ENCODE assay signal across 24 cellular contexts in the genomic region with DNA sequence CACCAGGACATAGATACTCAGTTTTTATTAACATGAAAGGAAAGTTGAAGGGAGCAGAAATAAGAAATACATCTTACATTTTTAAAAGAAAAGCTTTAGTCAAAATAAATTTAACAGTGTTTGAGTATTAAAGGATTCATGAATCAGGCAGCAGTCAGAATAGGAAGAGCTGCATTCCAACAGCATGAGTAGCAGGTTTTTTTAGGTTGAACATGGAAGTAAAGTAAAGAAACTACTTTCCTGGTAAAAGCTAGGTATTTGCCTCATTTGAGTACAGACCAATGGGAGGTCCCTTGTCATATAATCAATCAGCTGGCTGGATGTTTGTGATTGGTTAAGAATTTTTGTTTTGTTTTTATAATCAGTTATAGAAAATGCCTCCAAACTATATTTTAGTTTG.
A peak's percentile ranks its signal among the peaks of the same experiment; 100 is the strongest.
DNase-seq lines count a peak whose midpoint lies in the region; ATAC-seq and TF ChIP-seq lines count a peak whose summit lies in the region.
"Had no signal": no experiment of that assay in that cellular context is flagged by ENCODE, and none has a peak within 500 bp of the region (broad histone marks: within the 10 kb centered on the region; RNA-seq: fewer than 3 reads in every experiment).

No MANE protein-coding gene starts in this region.

- H2BK12ac ChIP-seq in mesenchymal stem cell (ENCODE audit: low read length in 2 of 2): no peak overlapping the region

- no peak overlapping the region for H3K4me3 Mint-ChIP-seq in neural progenitor cell
- H3K4me3 Mint-ChIP-seq: activated CD4-positive, alpha-beta T cell treated with anti-CD3 and anti-CD28 coated beads, Interleukin-2, amount 10 ng/mL, durations not matched to agents 7 days and 5 days; B cell; mesothelial cell of epicardium had no signal

- no peak overlapping the region for H3K14ac ChIP-seq in mesenchymal stem cell (ENCODE audit: low read length in 2 of 2)

- H3K36me3 ChIP-seq in mesenchymal stem cell (ENCODE audit: control insufficient read depth in 1 of 2, insufficient read depth in 2 of 2, low read depth in 1 of 2, low read length in 2 of 2) (no peaks in the 10 kb centered on the region), neural progenitor cell (peaks cover 3% of the 10 kb centered on the region), sigmoid colon (no peaks in the 10 kb centered on the region)
- H3K36me3 ChIP-seq: ascending aorta, stomach, uterus had no signal

- H3K4me1 ChIP-seq in mesenchymal stem cell (ENCODE audit: control insufficient read depth, insufficient read depth, low read depth, low read length) (no peaks in the 10 kb centered on the region), neural progenitor cell (no peaks in the 10 kb centered on the region), sigmoid colon (peaks cover 0 to 3% (median 0%) of the 10 kb centered on the region in 4 donors)
- H3K4me1 ChIP-seq: ascending aorta, stomach, uterus had no signal

- no peak overlapping the region for H2BK120ac ChIP-seq in mesenchymal stem cell (ENCODE audit: low read depth, low read length)

- no peaks in the 10 kb centered on the region for H3K27me3 ChIP-seq in mesenchymal stem cell (ENCODE audit: control insufficient read depth in 1 of 2, insufficient read depth in 1 of 2, low read length in 2 of 2)
- H3K27me3 ChIP-seq in neural progenitor cell: no peaks in the 10 kb centered on the region
- no peaks in the 10 kb centered on the region for H3K27me3 ChIP-seq in sigmoid colon
- H3K27me3 ChIP-seq: ascending aorta, stomach, uterus had no signal

- no peak overlapping the region for H3K23ac ChIP-seq in mesenchymal stem cell (ENCODE audit: low read length in 2 of 2)

- no peak for TF ChIP-seq CTCF in choroid plexus epithelial cell (conservative IDR thresholded peaks at IDR 0.05; ENCODE audit: low read depth, low read length)
- no peak for TF ChIP-seq CTCF in neural progenitor cell (IDR thresholded peaks at IDR 0.05)
- TF ChIP-seq CTCF in sigmoid colon (IDR thresholded peaks at IDR 0.05): no peak

- peaks cover 14% of the 10 kb centered on the region for H3K9me3 Mint-ChIP-seq in neural progenitor cell

- H3K36me3 Mint-ChIP-seq in neural progenitor cell: no peaks in the 10 kb centered on the region
- H3K36me3 Mint-ChIP-seq: mesothelial cell of epicardium had no signal

- H3K27ac Mint-ChIP-seq in neural progenitor cell: no peak overlapping the region
- H3K27ac Mint-ChIP-seq: activated CD4-positive, alpha-beta T cell treated with anti-CD3 and anti-CD28 coated beads, Interleukin-2, amount 10 ng/mL, durations not matched to agents 7 days and 5 days; B cell; mesothelial cell of epicardium had no signal

- no peak overlapping the region for H3K4ac ChIP-seq in mesenchymal stem cell (ENCODE audit: low read depth in 1 of 2, low read length in 2 of 2)

- H3K27me3 Mint-ChIP-seq in neural progenitor cell (ENCODE audit: insufficient read depth, low read depth): no peaks in the 10 kb centered on the region
- H3K27me3 Mint-ChIP-seq: activated CD4-positive, alpha-beta T cell treated with anti-CD3 and anti-CD28 coated beads, Interleukin-2, amount 10 ng/mL, durations not matched to agents 7 days and 5 days; B cell had no signal

- H3K4me2 ChIP-seq in mesenchymal stem cell (ENCODE audit: low read length, poor library complexity, severe bottlenecking) (no peak overlapping the region), neural progenitor cell (no peak overlapping the region)

- no peak for TF ChIP-seq POLR2A in sigmoid colon (IDR thresholded peaks at IDR 0.05)

- TF ChIP-seq EP300 in sigmoid colon (IDR thresholded peaks at IDR 0.05): no peak

- no peak overlapping the region for H3K9ac ChIP-seq in mesenchymal stem cell (ENCODE audit: low read length)
- H3K9ac ChIP-seq in neural progenitor cell: no peak overlapping the region

- H2BK5ac ChIP-seq in mesenchymal stem cell (ENCODE audit: low read depth, low read length, poor library complexity, severe bottlenecking): no peak overlapping the region

- H3K9me3 ChIP-seq in mesenchymal stem cell (ENCODE audit: control insufficient read depth, low read length) (peaks cover 11% of the 10 kb centered on the region), neural progenitor cell (ENCODE audit: low read depth) (no peaks in the 10 kb centered on the region), sigmoid colon (peaks cover 0 to 7% (median 3%) of the 10 kb centered on the region in 4 donors)
- H3K9me3 ChIP-seq: uterus had no signal

- ATAC-seq in GM18907 (IDR thresholded peaks at IDR 0.05; ENCODE audit: unreplicated experiment) (no peak), GM18520 (IDR thresholded peaks at IDR 0.05; ENCODE audit: unreplicated experiment) (no peak)
- ATAC-seq: Panc1, right cardiac atrium had no signal

- H3K4me3 ChIP-seq in choroid plexus epithelial cell (ENCODE audit: low read depth, low read length) (no peak overlapping the region), mesenchymal stem cell (ENCODE audit: insufficient read depth in 1 of 2, low read depth in 1 of 2, low read length in 2 of 2) (no peak overlapping the region), neural progenitor cell (no peak overlapping the region), sigmoid colon (no peak overlapping the region)
- H3K4me3 ChIP-seq: ascending aorta, stomach, uterus had no signal

- DNase-seq in Caki2 (ENCODE audit: low read depth) (peak; percentile 2), M059J (ENCODE audit: low read depth) (peak; percentile 65), choroid plexus epithelial cell (ENCODE audit: low read depth) (peak; percentile 62), mesenchymal stem cell (peak; percentile 44), neural progenitor cell (ENCODE audit: low spot score) (no peak), sigmoid colon (no peak)
- DNase-seq: activated CD4-positive, alpha-beta T cell treated with anti-CD3 and anti-CD28 coated beads, Interleukin-2, amount 10 ng/mL, durations not matched to agents 7 days and 5 days; activated naive CD4-positive, alpha-beta T cell; cortex of kidney; GDM1; GOT3; islet precursor cell; Karpas-422; NCI-H1105 treated with DMSO at 0.1 percent for 48 hours; NCI-H774; right cardiac atrium; stomach; uterus had no signal

- no peak overlapping the region for H2BK15ac ChIP-seq in mesenchymal stem cell (ENCODE audit: low read depth, poor library complexity, severe bottlenecking)

- no peak overlapping the region for H3K18ac ChIP-seq in mesenchymal stem cell (ENCODE audit: low read depth in 1 of 2, low read length in 2 of 2)

- in situ Hi-C loops in Caki2 (cut with HindIII; ENCODE audit: low pct_unique_long_range_greater_than_20kb, low sequenced_read_pairs): no loop called here

- H2AFZ ChIP-seq in mesenchymal stem cell (ENCODE audit: low read depth, low read length) (no peak overlapping the region), neural progenitor cell (replicated peaks) (no peak overlapping the region)

- no peaks in the 10 kb centered on the region for H3K79me1 ChIP-seq in mesenchymal stem cell (replicated peaks; ENCODE audit: low read length, poor library complexity, severe bottlenecking)

- H4K8ac ChIP-seq in mesenchymal stem cell (ENCODE audit: low read length): no peak overlapping the region

- H3K4me1 Mint-ChIP-seq in neural progenitor cell: peaks cover under 1% of the 10 kb centered on the region
- H3K4me1 Mint-ChIP-seq: activated CD4-positive, alpha-beta T cell treated with anti-CD3 and anti-CD28 coated beads, Interleukin-2, amount 10 ng/mL, durations not matched to agents 7 days and 5 days; B cell; mesothelial cell of epicardium had no signal

- no peak overlapping the region for H2AK5ac ChIP-seq in mesenchymal stem cell (ENCODE audit: low read length, severe bottlenecking)

- intact Hi-C loops in sigmoid colon (cut with DNase I): no loop called here

- H3K79me2 ChIP-seq in neural progenitor cell (ENCODE audit: low read depth): no peaks in the 10 kb centered on the region

- no peak overlapping the region for H4K91ac ChIP-seq in mesenchymal stem cell (ENCODE audit: low read length)

- H4K20me1 ChIP-seq in neural progenitor cell (ENCODE audit: low read depth): no peaks in the 10 kb centered on the region

- no peaks in the 10 kb centered on the region for H3F3A ChIP-seq in neural progenitor cell (ENCODE audit: low read depth)

- H3K27ac ChIP-seq in mesenchymal stem cell (ENCODE audit: low read length, poor library complexity, severe bottlenecking) (peak overlapping the region; percentile 47), neural progenitor cell (no peak overlapping the region), sigmoid colon (no peak overlapping the region)
- H3K27ac ChIP-seq: ascending aorta, stomach, uterus had no signal

Comparison
In these comparisons a context has a peak if more than half of its experiments do, and no peak if none do; other contexts are left out.
1. DNase-seq: peak in Caki2 (single experiment), M059J (single experiment), choroid plexus epithelial cell (single experiment) and mesenchymal stem cell (single experiment); none in neural progenitor cell (single experiment) and sigmoid colon (single experiment).